ENCODE assay signal across 8 cellular contexts in the genomic region with DNA sequence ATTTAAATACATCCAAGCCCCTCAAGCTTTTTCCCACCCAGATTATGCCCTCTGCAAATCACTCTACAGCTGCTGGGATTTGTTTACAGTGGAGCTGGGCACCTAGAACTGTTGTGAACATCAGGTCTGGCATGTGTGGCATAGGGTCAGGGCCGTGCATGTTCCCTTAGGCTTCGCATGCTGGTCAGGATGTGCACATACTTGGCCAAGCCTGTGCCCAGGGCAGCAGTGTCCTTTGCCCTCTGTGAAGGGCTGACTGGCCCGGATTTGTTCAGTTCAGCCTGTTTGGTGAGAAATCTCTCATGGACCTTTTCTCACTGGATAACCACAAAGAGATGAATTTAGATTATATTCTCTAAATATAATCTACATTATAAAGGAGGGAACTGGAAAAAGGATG.
"Had no signal": no experiment of that assay in that cellular context is flagged by ENCODE, and none has a peak within 500 bp of the region (broad histone marks: within the 10 kb centered on the region; RNA-seq: fewer than 3 reads in every experiment).

No MANE protein-coding gene starts in this region.

- H3K4me3 ChIP-seq: GM23248, HAP-1 had no signal

- H2AFZ ChIP-seq: GM23248 had no signal

- DNase-seq: GM23248, GOT3, H7, HFFc6, KBM-7 had no signal

- H3K4me1 ChIP-seq: HAP-1 had no signal

- ATAC-seq: HCT116 had no signal

- H3K36me3 ChIP-seq: HAP-1 had no signal

- H3K9ac ChIP-seq: GM23248 had no signal

- H3K9me3 ChIP-seq: HAP-1 had no signal

- H3K27ac ChIP-seq: GM23248, HL-60 had no signal
